In the genomic region with DNA sequence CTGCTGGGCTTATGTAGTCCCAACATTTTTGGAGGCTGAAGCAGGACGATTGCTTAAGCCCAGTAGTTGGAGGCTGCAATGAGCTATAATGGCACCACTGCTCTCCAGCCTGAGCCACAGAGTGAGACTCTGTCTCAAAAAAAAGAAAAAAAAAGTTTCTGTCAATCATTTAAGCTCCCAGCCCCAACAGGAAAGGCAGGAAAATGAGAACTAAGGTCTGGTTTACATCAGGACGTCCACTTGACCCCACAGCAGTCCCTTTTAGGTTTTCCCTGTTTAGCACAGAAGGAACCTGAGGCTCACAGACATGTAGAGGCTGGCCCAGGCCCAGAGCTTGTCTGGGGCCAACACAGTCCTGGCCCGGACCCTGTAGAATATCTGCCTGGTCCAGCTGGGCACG, we compare ENCODE assay signal across 1 cellular context.
TF ChIP-seq lines count a peak whose summit lies in the region.

No MANE protein-coding gene starts in this region.

TF ChIP-seq in H1, 55 proteins besides CTCF, POLR2A, EP300 and RAD21:
- TF ChIP-seq ASH2L (IDR thresholded peaks at IDR 0.05; ENCODE audit: low read length): no peak
- TF ChIP-seq EZH2 (IDR thresholded peaks at IDR 0.05; ENCODE audit: low read depth, low read length, severe bottlenecking): no peak
- TF ChIP-seq CHD1 (IDR thresholded peaks at IDR 0.05; ENCODE audit: low read depth, low read length): no peak
